ENCODE assay signal across 9 cellular contexts in genomic region chr19:55467236-55468053, GRCh38. TPM values are rescaled to one million over a fixed set of nuclear protein-coding genes. Genes with fewer than 3 reads are reported as not detected.
A peak's percentile ranks its signal among the peaks of the same experiment; 100 is the strongest.
DNase-seq lines count a peak whose midpoint lies in the region; ATAC-seq and TF ChIP-seq lines count a peak whose summit lies in the region.
"Had no signal": no experiment of that assay in that cellular context is flagged by ENCODE, and none has a peak within 500 bp of the region (broad histone marks: within the 10 kb centered on the region; RNA-seq: fewer than 3 reads in every experiment).

No MANE protein-coding gene starts in this region.

- DNase-seq in CD14-positive monocyte (ENCODE audit: low spot score) (no peak), GM23338 (ENCODE audit: low spot score) (peak; percentile 80), RKO (ENCODE audit: low spot score) (peak; percentile 64), activated gamma-delta T cell (lab: John Stamatoyannopoulos, UW) (peak; percentile 47), head of caudate nucleus (peak in 35 of 42 donors; percentile 27 to 87 (median 69)), sciatic nerve (ENCODE audit: low spot score) (peak; percentile 86), HPDE6-E6E7 (ENCODE audit: extremely low spot score) (no peak), NCI-H1092 (lab: John Stamatoyannopoulos, UW) (no peak)

- H3K4me3 ChIP-seq in GM23338: no peak overlapping the region

- H3K27me3 ChIP-seq in GM23338 (ENCODE audit: insufficient read depth): no peaks in the 10 kb centered on the region

- H3K27me3 Mint-ChIP-seq in CD14-positive monocyte (ENCODE audit: low read depth in 3 of 3): peaks cover 5 to 11% (median 10%) of the 10 kb centered on the region in 3 donors
- peaks cover 10% of the 10 kb centered on the region for H3K27me3 Mint-ChIP-seq in GM23338 (ENCODE audit: insufficient read depth, low read depth, poor library complexity)

- H3K27ac Mint-ChIP-seq in CD14-positive monocyte (peak overlapping the region in 1 of 7 donors; percentile 75), GM23338 (no peak overlapping the region)

- ATAC-seq in GM23338: peak; percentile 89
- ATAC-seq in sciatic nerve: peak; percentile 93

- H3K9me3 Mint-ChIP-seq in CD14-positive monocyte (peaks cover 0 to 3% (median 0%) of the 10 kb centered on the region in 7 donors), GM23338 (no peaks in the 10 kb centered on the region)

- H3K36me3 ChIP-seq in GM23338 (ENCODE audit: insufficient read depth): no peaks in the 10 kb centered on the region

- H3K9me2 ChIP-seq in GM23338 (ENCODE audit: insufficient read depth): no peaks in the 10 kb centered on the region

- H2AFZ ChIP-seq in GM23338: 0 out of 2 replicates have a peak overlapping the region, but pooled peaks have one; percentile 29

- H4K20me1 ChIP-seq in GM23338 (replicated peaks; ENCODE audit: insufficient read depth): no peaks in the 10 kb centered on the region

- H3F3A ChIP-seq in GM23338 (replicated peaks; ENCODE audit: low read depth): peaks cover 11% of the 10 kb centered on the region; the same call in 1 of the 2 replicates

- H3K27ac ChIP-seq in GM23338 (ENCODE audit: low read depth): no peak overlapping the region

- H3K4me3 Mint-ChIP-seq in CD14-positive monocyte (no peak overlapping the region), GM23338 (no peak overlapping the region)

- TF ChIP-seq CTCF in CD14-positive monocyte (IDR thresholded peaks at IDR 0.05) (peak; percentile 99), GM23338 (conservative IDR thresholded peaks at IDR 0.05; ENCODE audit: low read depth in 2 of 2) (peak; percentile 88 to 98)

- H3K4me1 ChIP-seq in GM23338 (ENCODE audit: insufficient read depth): peaks cover 12% of the 10 kb centered on the region; the same call in 1 of the 2 replicates

- H3K4me2 ChIP-seq in GM23338: no peak overlapping the region; the same call in 1 of the 2 replicates

- H3K79me2 ChIP-seq in GM23338 (replicated peaks; ENCODE audit: insufficient read depth): no peaks in the 10 kb centered on the region

- H3K36me3 Mint-ChIP-seq in CD14-positive monocyte (no peaks in the 10 kb centered on the region), GM23338 (ENCODE audit: low read depth) (no peaks in the 10 kb centered on the region; the same call in 2 of the 3 replicates)

- H3K4me1 Mint-ChIP-seq in CD14-positive monocyte: peaks cover 4% of the 10 kb centered on the region
- peaks cover 11% of the 10 kb centered on the region for H3K4me1 Mint-ChIP-seq in GM23338

- intact Hi-C loops in CD14-positive monocyte (cut with micrococcal nuclease): loop anchor here (5.0 kb wide), 1 partner anchor 35 kb away; no protein-coding TSS in a partner anchor
- intact Hi-C loops in head of caudate nucleus (cut with DNase I): loop anchor here (5.0 kb wide), 1 partner anchor 35 kb away; no protein-coding TSS in a partner anchor
- intact Hi-C loops in sciatic nerve (cut with DNase I): no loop called here

TF ChIP-seq in GM23338, 12 proteins besides CTCF, POLR2A, EP300 and RAD21 (continues in another document):
- TF ChIP-seq ZNF462 (CRISPR knock-in tag; IDR thresholded peaks at IDR 0.05) (no peak), ZNF114 (CRISPR knock-in tag; IDR thresholded peaks at IDR 0.05) (no peak), STAT1 (IDR thresholded peaks at IDR 0.05; ENCODE audit: unreplicated experiment) (no peak), NANOG (IDR thresholded peaks at IDR 0.05; ENCODE audit: borderline replicate concordance) (no peak)

RNA-seq across cellular contexts. Expression of gene C19orf85, which starts 2.9 kb away (rescaled TPM):
- not detected for polyA plus RNA-seq in CD14-positive monocyte
- 0.85 and 1.7 TPM in 2 replicates for total RNA-seq in GM23338 (2014; rRNA removed; shearing (Covaris generic))
- 2.1 and 3.4 TPM in 2 replicates for polyA plus RNA-seq in GM23338 (2016; fragmentation: Nextera tagmentation; extraction: Ambion mirVana)
- not detected for total RNA-seq in sciatic nerve
- total RNA-seq: pulmonary artery endothelial cell had no signal

RNA-seq across cellular contexts. Expression of gene ISOC2, which starts 6.0 kb away (rescaled TPM):
- polyA plus RNA-seq in CD14-positive monocyte: 10 to 100 TPM; 14.9 to 20.2 TPM
- 82.1 and 85.2 TPM in 2 replicates for total RNA-seq in GM23338 (2014; rRNA removed; shearing (Covaris generic))
- polyA plus RNA-seq in GM23338 (2016; fragmentation: Nextera tagmentation; extraction: Ambion mirVana): 62.6 and 76.5 TPM in 2 replicates
- 35.7 TPM for total RNA-seq in sciatic nerve

RNA-seq across cellular contexts. Expression of gene ZNF628, which starts 9.0 kb away (rescaled TPM):
- polyA plus RNA-seq in CD14-positive monocyte (under 1 TPM in 1 of 2 donors, not detected in 1; 0.50 TPM), GM23338 (2016; fragmentation: Nextera tagmentation; extraction: Ambion mirVana) (3.9 and 4.9 TPM in 2 replicates)
- total RNA-seq in GM23338 (2014; rRNA removed; shearing (Covaris generic)): 10.7 and 12.7 TPM in 2 replicates
- total RNA-seq in sciatic nerve: 9.0 TPM

RNA-seq across cellular contexts. Expression of gene NAT14, which starts 17.5 kb away (rescaled TPM):
- 1 to 10 TPM; 1.5 to 1.9 TPM for polyA plus RNA-seq in CD14-positive monocyte
- total RNA-seq in GM23338 (2014; rRNA removed; shearing (Covaris generic)): 25.4 and 27.8 TPM in 2 replicates
- 39.6 and 45.5 TPM in 2 replicates for polyA plus RNA-seq in GM23338 (2016; fragmentation: Nextera tagmentation; extraction: Ambion mirVana)
- total RNA-seq in sciatic nerve: 11.5 TPM

RNA-seq across cellular contexts. Expression of gene SSC5D, which starts 20.8 kb away (rescaled TPM):
- not detected for polyA plus RNA-seq in CD14-positive monocyte
- 0.69 and 1.2 TPM in 2 replicates for total RNA-seq in GM23338 (2014; rRNA removed; shearing (Covaris generic))
- polyA plus RNA-seq in GM23338 (2016; fragmentation: Nextera tagmentation; extraction: Ambion mirVana): 0.14 and 0.23 TPM in 2 replicates
- 13.5 TPM for total RNA-seq in sciatic nerve

Comparison
In these comparisons a context has a peak if more than half of its experiments do, and no peak if none do; other contexts are left out.
1. DNase-seq: peak in GM23338 (single experiment), RKO (single experiment), activated gamma-delta T cell (single experiment), head of caudate nucleus (35 of 42) and sciatic nerve (single experiment); none in CD14-positive monocyte (single experiment), HPDE6-E6E7 (single experiment) and NCI-H1092 (single experiment).